ENCODE assay signal across 8 cellular contexts in genomic region chr2:218569661-218570500, GRCh38. TPM values are rescaled to one million over a fixed set of nuclear protein-coding genes. Genes with fewer than 3 reads are reported as not detected.
DNase-seq lines count a peak whose midpoint lies in the region; ATAC-seq, FAIRE-seq and TF ChIP-seq lines count a peak whose summit lies in the region.

No MANE protein-coding gene starts in this region.

- TF ChIP-seq EP300 in A549 (IDR thresholded peaks at IDR 0.05) = no peak

- H3K36me3 Mint-ChIP-seq in nephron (ENCODE audit: low read depth) = peaks cover 19% of the 10 kb centered on the region

- peak overlapping the region; percentile 74 for H3K4me3 ChIP-seq in A549

- no peaks in the 10 kb centered on the region for H3K27me3 Mint-ChIP-seq in nephron (ENCODE audit: low read depth)

- H3K4me1 ChIP-seq in A549 = peaks cover 22% of the 10 kb centered on the region

- peak in 1 of 2 experiments; percentile 24 for DNase-seq in A549 (ENCODE audit: low read depth in 1 of 2, low spot score in 1 of 2)
- DNase-seq in GM12891 (ENCODE audit: insufficient read length, low spot score) = no peak
- no peak for DNase-seq in epithelial cell of prostate (ENCODE audit: low read depth, low spot score)
- DNase-seq in NCI-H128 (lab: John Stamatoyannopoulos, UW; ENCODE audit: unreplicated experiment) = no peak

- POLR2A ChIA-PET in A549 (lab: Yijun Ruan, JAX) = no interaction called here

- CTCF ChIA-PET in A549 (lab: Yijun Ruan, JAX) = interaction anchor here (1.0 kb wide), 1 partner anchor 287 kb away, joined by 3 read pairs; no protein-coding TSS in a partner anchor

- H3K4me3 Mint-ChIP-seq in nephron = peak overlapping the region; percentile 92 to 96 (median 92)

- TF ChIP-seq POLR2A in A549 (IDR thresholded peaks at IDR 0.05; ENCODE audit: low read length) = no peak
- no peak for TF ChIP-seq POLR2A in GM12891 (IDR thresholded peaks at IDR 0.05; ENCODE audit: low read depth, low read length)

- H3K27ac Mint-ChIP-seq in nephron = peak overlapping the region; percentile 88 to 95 (median 95)

- no peak for FAIRE-seq in A549 (lab: Jason Lieb, UNC)
- peak; percentile 83 for FAIRE-seq in GM12891 (lab: Jason Lieb, UNC)

- H3K9me3 Mint-ChIP-seq in nephron = no peaks in the 10 kb centered on the region

- peak overlapping the region; percentile 89 for H3K4me2 ChIP-seq in A549

- TF ChIP-seq RAD21 in A549 (conservative IDR thresholded peaks at IDR 0.05 in 1 of 2, IDR thresholded peaks at IDR 0.05 in 1 of 2) = no peak

- no peak for ATAC-seq in A549
- peak; percentile 25 for ATAC-seq in SK-N-SH treated with all-trans-retinoic acid at 6 μM for 48 hours
- no peak for ATAC-seq in GM18520 (IDR thresholded peaks at IDR 0.05; ENCODE audit: unreplicated experiment)
- ATAC-seq in HG03135 (IDR thresholded peaks at IDR 0.05; ENCODE audit: unreplicated experiment) = no peak

- H3K4me1 Mint-ChIP-seq in nephron = peaks cover 41% of the 10 kb centered on the region

- TF ChIP-seq CTCF in A549 (IDR thresholded peaks at IDR 0.05) (no peak), nephron (IDR thresholded peaks at IDR 0.05; ENCODE audit: unreplicated experiment in 3 of 3) (no peak)

- H3K27ac ChIP-seq in A549 = peak overlapping the region; percentile 87 to 94
- peak overlapping the region; percentile 83 for H3K27ac ChIP-seq in epithelial cell of prostate

- 5% methylated on average over 10 of the region's 10 CpGs for WGBS in A549 (ENCODE audit: missing lambda C conversion rate)

- no peaks in the 10 kb centered on the region for H3K9me3 ChIP-seq in A549

TF ChIP-seq in A549, 52 proteins besides CTCF, POLR2A, EP300 and RAD21 (continues in another document):
- TF ChIP-seq CEBPB (IDR thresholded peaks at IDR 0.05) (no peak), REST (IDR thresholded peaks at IDR 0.05) (no peak)

TF ChIP-seq in GM12891, 5 proteins besides CTCF, POLR2A, EP300 and RAD21:
- TF ChIP-seq SPI1 (IDR thresholded peaks at IDR 0.05; ENCODE audit: low read depth, low read length) = 0 out of 2 replicates have a peak, but pooled peaks have one; percentile 5
- TF ChIP-seq TAF1 (IDR thresholded peaks at IDR 0.05; ENCODE audit: low read depth, low read length) = no peak

TF ChIP-seq in SK-N-SH treated with all-trans-retinoic acid at 6 μM for 48 hours, 23 proteins besides CTCF, POLR2A, EP300 and RAD21:
- TF ChIP-seq CSDC2 (CRISPR knock-in tag; IDR thresholded peaks at IDR 0.05) = no peak
- no peak for TF ChIP-seq PPARA (CRISPR knock-in tag; IDR thresholded peaks at IDR 0.05; ENCODE audit: borderline replicate concordance)
- TF ChIP-seq TOX (CRISPR knock-in tag; IDR thresholded peaks at IDR 0.05; ENCODE audit: borderline replicate concordance) = no peak
- no peak for TF ChIP-seq ZFP3 (CRISPR knock-in tag; IDR thresholded peaks at IDR 0.05)
- TF ChIP-seq, protein P1, sequence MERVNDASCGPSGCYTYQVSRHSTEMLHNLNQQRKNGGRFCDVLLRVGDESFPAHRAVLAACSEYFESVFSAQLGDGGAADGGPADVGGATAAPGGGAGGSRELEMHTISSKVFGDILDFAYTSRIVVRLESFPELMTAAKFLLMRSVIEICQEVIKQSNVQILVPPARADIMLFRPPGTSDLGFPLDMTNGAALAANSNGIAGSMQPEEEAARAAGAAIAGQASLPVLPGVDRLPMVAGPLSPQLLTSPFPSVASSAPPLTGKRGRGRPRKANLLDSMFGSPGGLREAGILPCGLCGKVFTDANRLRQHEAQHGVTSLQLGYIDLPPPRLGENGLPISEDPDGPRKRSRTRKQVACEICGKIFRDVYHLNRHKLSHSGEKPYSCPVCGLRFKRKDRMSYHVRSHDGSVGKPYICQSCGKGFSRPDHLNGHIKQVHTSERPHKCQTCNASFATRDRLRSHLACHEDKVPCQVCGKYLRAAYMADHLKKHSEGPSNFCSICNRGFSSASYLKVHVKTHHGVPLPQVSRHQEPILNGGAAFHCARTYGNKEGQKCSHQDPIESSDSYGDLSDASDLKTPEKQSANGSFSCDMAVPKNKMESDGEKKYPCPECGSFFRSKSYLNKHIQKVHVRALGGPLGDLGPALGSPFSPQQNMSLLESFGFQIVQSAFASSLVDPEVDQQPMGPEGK (CRISPR knock-in tag; IDR thresholded peaks at IDR 0.05; ENCODE audit: borderline replicate concordance) = no peak

RNA-seq across cellular contexts. Expression of gene CNOT9, which starts 1.2 kb away (rescaled TPM):
- polyA plus RNA-seq in A549 (2011; rRNA removed) (86.7 and 87.4 TPM in 2 replicates), A549 (2017; fragmentation: RNase III; extraction: RNeasy Plus Mini Kit Qiagen cat#74134 plus additional on column Dnase treatment) (40.1 to 42.7 TPM (median 40.9 TPM) in 3 replicates)
- polyA plus RNA-seq in A549 (2012; cell fraction: cytosol; rRNA removed) = 42.6 and 43.3 TPM in 2 replicates
- polyA plus RNA-seq in A549 (2012; cell fraction: nucleus; rRNA removed) = 55.5 and 61.7 TPM in 2 replicates
- 107 and 112 TPM in 2 replicates for polyA minus RNA-seq in A549 (2011; rRNA and poly(A)+ RNA removed)
- 43.9 TPM for polyA plus RNA-seq in GM12891 (2012; ENCODE audit: low read depth, missing spikeins)

RNA-seq across cellular contexts. Expression of gene USP37, which starts 1.7 kb away (rescaled TPM):
- polyA plus RNA-seq in A549 (2011; rRNA removed) (10.9 and 12.8 TPM in 2 replicates), A549 (2017; fragmentation: RNase III; extraction: RNeasy Plus Mini Kit Qiagen cat#74134 plus additional on column Dnase treatment) (5.1 to 5.3 TPM (median 5.2 TPM) in 3 replicates)
- 1.5 and 1.6 TPM in 2 replicates for polyA plus RNA-seq in A549 (2012; cell fraction: cytosol; rRNA removed)
- polyA plus RNA-seq in A549 (2012; cell fraction: nucleus; rRNA removed) = 1.2 and 2.1 TPM in 2 replicates
- polyA minus RNA-seq in A549 (2011; rRNA and poly(A)+ RNA removed) = 11.5 and 14.5 TPM in 2 replicates
- 3.8 TPM for polyA plus RNA-seq in GM12891 (2012; ENCODE audit: low read depth, missing spikeins)

RNA-seq across cellular contexts. Expression of gene PLCD4, which starts 37.8 kb away (rescaled TPM):
- 2.5 and 2.8 TPM in 2 replicates for polyA plus RNA-seq in A549 (2011; rRNA removed)
- polyA plus RNA-seq in A549 (2012; cell fraction: cytosol; rRNA removed) = 0.56 and 0.61 TPM in 2 replicates
- 2.7 and 2.9 TPM in 2 replicates for polyA plus RNA-seq in A549 (2012; cell fraction: nucleus; rRNA removed)
- polyA plus RNA-seq in A549 (2017; fragmentation: RNase III; extraction: RNeasy Plus Mini Kit Qiagen cat#74134 plus additional on column Dnase treatment) = 0.83 to 1.7 TPM (median 1.2 TPM) in 3 replicates
- polyA minus RNA-seq in A549 (2011; rRNA and poly(A)+ RNA removed) = 1.5 and 4.1 TPM in 2 replicates
- polyA plus RNA-seq in GM12891 (2012; ENCODE audit: low read depth, missing spikeins) = 0.60 TPM
